Comparison of ENCODE assay signal across 8 cellular contexts in genomic region chr13:40983269-40983668, GRCh38. TPM values are rescaled to one million over a fixed set of nuclear protein-coding genes. Genes with fewer than 3 reads are reported as not detected.
DNase-seq lines count a peak whose midpoint lies in the region; ATAC-seq, FAIRE-seq and TF ChIP-seq lines count a peak whose summit lies in the region.

No MANE protein-coding gene starts in this region.

- H3K27me3 ChIP-seq in lower lobe of right lung (ENCODE audit: low read depth) (no peaks in the 10 kb centered on the region), thymus (ENCODE audit: control insufficient read depth, insufficient read depth) (no peaks in the 10 kb centered on the region)

- H3K9me3 Mint-ChIP-seq in activated CD4-positive, alpha-beta T cell treated with anti-CD3 and anti-CD28 coated beads, Interleukin-2, amount 10 ng/mL, durations not matched to agents 7 days and 5 days, result no peaks in the 10 kb centered on the region
- no peaks in the 10 kb centered on the region for H3K9me3 Mint-ChIP-seq in MCF 10A (ENCODE audit: unreplicated experiment)

- WGBS in thymus, result 38% methylated on average over 2 of the region's 2 CpGs

- H3K9me3 ChIP-seq in lower lobe of right lung (no peaks in the 10 kb centered on the region), thymus (ENCODE audit: control insufficient read depth) (no peaks in the 10 kb centered on the region)

- H3K4me3 Mint-ChIP-seq in activated CD4-positive, alpha-beta T cell treated with anti-CD3 and anti-CD28 coated beads, Interleukin-2, amount 10 ng/mL, durations not matched to agents 7 days and 5 days, result peak overlapping the region; percentile 96
- H3K4me3 Mint-ChIP-seq in MCF 10A (ENCODE audit: unreplicated experiment), result peak overlapping the region; percentile 12

- no peak for ATAC-seq in lower lobe of right lung

- H3K36me3 ChIP-seq in lower lobe of right lung (no peaks in the 10 kb centered on the region), thymus (ENCODE audit: control insufficient read depth, insufficient read depth) (no peaks in the 10 kb centered on the region)

- H3K27me3 Mint-ChIP-seq in activated CD4-positive, alpha-beta T cell treated with anti-CD3 and anti-CD28 coated beads, Interleukin-2, amount 10 ng/mL, durations not matched to agents 7 days and 5 days, result no peaks in the 10 kb centered on the region
- H3K27me3 Mint-ChIP-seq in MCF 10A (ENCODE audit: insufficient read depth, unreplicated experiment), result no peaks in the 10 kb centered on the region

- intact Hi-C loops in MCF 10A (cut with micrococcal nuclease), result no loop called here
- intact Hi-C loops in lower lobe of right lung (cut with DNase I), result no loop called here

- peaks cover 59% of the 10 kb centered on the region for H3K4me1 Mint-ChIP-seq in activated CD4-positive, alpha-beta T cell treated with anti-CD3 and anti-CD28 coated beads, Interleukin-2, amount 10 ng/mL, durations not matched to agents 7 days and 5 days
- peaks cover 42% of the 10 kb centered on the region for H3K4me1 Mint-ChIP-seq in MCF 10A (ENCODE audit: insufficient read depth, unreplicated experiment)

- H3K27ac Mint-ChIP-seq in activated CD4-positive, alpha-beta T cell treated with anti-CD3 and anti-CD28 coated beads, Interleukin-2, amount 10 ng/mL, durations not matched to agents 7 days and 5 days, result peak overlapping the region; percentile 89
- peak overlapping the region; percentile 71 for H3K27ac Mint-ChIP-seq in MCF 10A (ENCODE audit: low read depth, unreplicated experiment)

- peaks cover 75% of the 10 kb centered on the region for H3K4me1 ChIP-seq in lower lobe of right lung
- H3K4me1 ChIP-seq in thymus (ENCODE audit: control insufficient read depth, insufficient read depth, low read length), result peaks cover 16% of the 10 kb centered on the region

- POLR2A ChIA-PET in activated CD4-positive, alpha-beta T cell treated with anti-CD3 and anti-CD28 coated beads, Interleukin-2, amount 10 ng/mL, durations not matched to agents 7 days and 5 days (lab: Charles Lee), result no interaction called here
- POLR2A ChIA-PET in MCF 10A (lab: Yijun Ruan, JAX), result interaction anchor here (0.8 to 1.0 kb wide), 3 partner anchors 34 to 76 kb away, joined by 4 read pairs; partner anchors contain the start of gene ELF1

- H3K4me3 ChIP-seq in lower lobe of right lung (peak overlapping the region; percentile 45), thymus (ENCODE audit: low read length) (no peak overlapping the region)

- no peak for DNase-seq in activated CD4-positive, alpha-beta T cell treated with anti-CD3 and anti-CD28 coated beads, Interleukin-2, amount 10 ng/mL, durations not matched to agents 7 days and 5 days
- no peak for DNase-seq in activated CD4-positive, alpha-beta T cell treated with anti-CD3 and anti-CD28 coated beads for 1 hour
- DNase-seq in MCF 10A (ENCODE audit: unreplicated experiment) (no peak), lower lobe of right lung (no peak), HUDEP-2 (lab: John Stamatoyannopoulos, UW; ENCODE audit: unreplicated experiment in 76 of 76) (no peak), dedifferentiated amniotic fluid mesenchymal stem cell (ENCODE audit: extremely low spot score) (no peak), urothelium cell line (ENCODE audit: low spot score) (no peak)

- H3K36me3 Mint-ChIP-seq in activated CD4-positive, alpha-beta T cell treated with anti-CD3 and anti-CD28 coated beads, Interleukin-2, amount 10 ng/mL, durations not matched to agents 7 days and 5 days (ENCODE audit: low read depth), result peaks cover 39% of the 10 kb centered on the region
- H3K36me3 Mint-ChIP-seq in MCF 10A (ENCODE audit: insufficient read depth, unreplicated experiment), result peaks cover 29% of the 10 kb centered on the region

- no peak for FAIRE-seq in urothelium cell line (lab: Jason Lieb, UNC)

- BruUV-seq in MCF 10A (replicated peaks; lab: Mats Ljungman, UMichigan), result no TSS peak

- H3K27ac ChIP-seq in lower lobe of right lung, result peak overlapping the region; percentile 83
- H3K27ac ChIP-seq in thymus (ENCODE audit: low read depth), result peak overlapping the region; percentile 76

- CTCF ChIA-PET in activated CD4-positive, alpha-beta T cell treated with anti-CD3 and anti-CD28 coated beads, Interleukin-2, amount 10 ng/mL, durations not matched to agents 7 days and 5 days (lab: Charles Lee), result no interaction called here
- CTCF ChIA-PET in MCF 10A (lab: Yijun Ruan, JAX), result no interaction called here

- TF ChIP-seq CTCF in MCF 10A (IDR thresholded peaks at IDR 0.05; ENCODE audit: unreplicated experiment), result no peak
- no peak for TF ChIP-seq CTCF in lower lobe of right lung (IDR thresholded peaks at IDR 0.05)

RNA-seq across cellular contexts. Expression of gene ELF1, which starts 35.8 kb away (rescaled TPM):
- total RNA-seq in activated CD4-positive, alpha-beta T cell treated with anti-CD3 and anti-CD28 coated beads, Interleukin-2, amount 10 ng/mL, durations not matched to agents 7 days and 5 days, result 100 to 1,000 TPM; 125 to 149 TPM
- total RNA-seq in MCF 10A (2022), result 73.7 and 82.1 TPM in 2 replicates
- 98.1 TPM for total RNA-seq in lower lobe of right lung
- 64.2 TPM for polyA plus RNA-seq in thymus
